ENCODE assay signal across 10 cellular contexts in the genomic region with DNA sequence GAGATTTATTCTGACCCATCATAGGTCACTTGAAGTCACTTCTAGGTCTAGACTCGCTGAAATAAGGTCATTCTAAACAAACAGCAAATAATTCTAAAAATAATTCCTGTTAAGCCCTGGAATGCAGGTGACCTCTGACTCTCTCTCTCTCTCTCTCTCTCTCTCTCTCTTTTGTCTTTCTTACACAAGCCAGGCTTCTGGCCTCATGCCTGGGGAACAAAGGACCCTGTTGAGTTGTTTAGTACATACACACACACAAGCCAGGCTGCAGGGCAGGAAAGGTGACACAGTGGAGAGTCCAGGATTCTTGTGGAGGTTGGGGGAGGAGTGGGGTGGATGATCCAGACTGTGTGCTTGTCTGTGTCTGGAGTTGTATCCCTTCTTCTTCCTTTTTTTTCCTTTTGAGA. TPM values are rescaled to one million over a fixed set of nuclear protein-coding genes. Genes with fewer than 3 reads are reported as not detected.
DNase-seq lines count a peak whose midpoint lies in the region; ATAC-seq and TF ChIP-seq lines count a peak whose summit lies in the region.
"Had no signal": no experiment of that assay in that cellular context is flagged by ENCODE, and none has a peak within 500 bp of the region (broad histone marks: within the 10 kb centered on the region; RNA-seq: fewer than 3 reads in every experiment).

No MANE protein-coding gene starts in this region.

- H3K36me3 ChIP-seq in breast epithelium = no peaks in the 10 kb centered on the region
- no peaks in the 10 kb centered on the region for H3K36me3 ChIP-seq in liver (ENCODE audit: control insufficient read depth in 4 of 4, insufficient read depth in 3 of 4, low read depth in 1 of 4, low read length in 3 of 4)
- H3K36me3 ChIP-seq in upper lobe of right lung = no peaks in the 10 kb centered on the region
- no peaks in the 10 kb centered on the region for H3K36me3 ChIP-seq in CD8-positive, alpha-beta memory T cell (ENCODE audit: insufficient read depth, low read length)

- intact Hi-C loops in breast epithelium (cut with DNase I; ENCODE audit: low total_unique reads) = loop anchor here (10.0 kb wide), 1 partner anchor 139 kb away; no protein-coding TSS in a partner anchor
- intact Hi-C loops in MCF 10A (cut with micrococcal nuclease) = no loop called here
- intact Hi-C loops in upper lobe of right lung (cut with DNase I) = no loop called here

- no TSS peak for BruUV-seq in MCF 10A (replicated peaks; lab: Mats Ljungman, UMichigan)

- H3K4me1 ChIP-seq in breast epithelium (peaks cover 0 to 8% of the 10 kb centered on the region in 2 donors), liver (ENCODE audit: control insufficient read depth in 4 of 4, insufficient read depth in 4 of 4, low read length in 3 of 4) (peaks cover 1 to 30% (median 13%) of the 10 kb centered on the region in 4 donors), upper lobe of right lung (peaks cover 16% of the 10 kb centered on the region)
- H3K4me1 ChIP-seq in CD8-positive, alpha-beta memory T cell (ENCODE audit: insufficient read depth, low read length) = peaks cover 10% of the 10 kb centered on the region

- CTCF ChIA-PET in MCF 10A (lab: Yijun Ruan, JAX) = interaction anchor here (0.6 to 26.9 kb wide), 4 partner anchors 16 to 297 kb away, joined by 3 to 1892 read pairs (median 379); a partner anchor contains a TSS
- CTCF ChIA-PET in CD8-positive, alpha-beta memory T cell (lab: Charles Lee) = interaction anchor here (2.2 kb wide), 1 partner anchor 44 kb away, joined by 7 read pairs; no protein-coding TSS in a partner anchor
- CTCF ChIA-PET in activated CD4-positive, alpha-beta T cell treated with anti-CD3 and anti-CD28 coated beads, Interleukin-2, amount 10 ng/mL, durations not matched to agents 7 days and 5 days (lab: Charles Lee) = interaction anchor here (1.3 to 26.9 kb wide), 2 partner anchors 11 to 37 kb away, joined by 4 to 645 read pairs; a partner anchor contains a TSS

- peaks cover 5% of the 10 kb centered on the region for H3K4me1 Mint-ChIP-seq in MCF 10A (ENCODE audit: insufficient read depth, unreplicated experiment)
- H3K4me1 Mint-ChIP-seq in CD8-positive, alpha-beta memory T cell = peaks cover 6 to 19% (median 10%) of the 10 kb centered on the region in 3 donors
- H3K4me1 Mint-ChIP-seq in activated CD4-positive, alpha-beta T cell treated with anti-CD3 and anti-CD28 coated beads, Interleukin-2, amount 10 ng/mL, durations not matched to agents 7 days and 5 days = peaks cover 5% of the 10 kb centered on the region

- peak; percentile 40 to 48 for TF ChIP-seq RAD21 in liver (IDR thresholded peaks at IDR 0.05)

- no peaks in the 10 kb centered on the region for H3K27me3 Mint-ChIP-seq in MCF 10A (ENCODE audit: insufficient read depth, unreplicated experiment)
- H3K27me3 Mint-ChIP-seq in CD8-positive, alpha-beta memory T cell = peaks cover 22 to 40% of the 10 kb centered on the region in 2 donors
- H3K27me3 Mint-ChIP-seq in activated CD4-positive, alpha-beta T cell treated with anti-CD3 and anti-CD28 coated beads, Interleukin-2, amount 10 ng/mL, durations not matched to agents 7 days and 5 days = peaks cover 51% of the 10 kb centered on the region

- no peak for TF ChIP-seq POLR2A in breast epithelium (IDR thresholded peaks at IDR 0.05)

- H3K9ac ChIP-seq in liver (ENCODE audit: low read depth in 1 of 2, low read length in 2 of 2) = no peak overlapping the region

- H3K4me3 Mint-ChIP-seq in MCF 10A (ENCODE audit: unreplicated experiment) = no peak overlapping the region
- H3K4me3 Mint-ChIP-seq in CD8-positive, alpha-beta memory T cell = peak overlapping the region in 2 of 7 donors; percentile 20 to 25
- no peak overlapping the region for H3K4me3 Mint-ChIP-seq in activated CD4-positive, alpha-beta T cell treated with anti-CD3 and anti-CD28 coated beads, Interleukin-2, amount 10 ng/mL, durations not matched to agents 7 days and 5 days

- TF ChIP-seq CTCF in breast epithelium (IDR thresholded peaks at IDR 0.05) (no peak), MCF 10A (IDR thresholded peaks at IDR 0.05; ENCODE audit: unreplicated experiment) (no peak), cardiac fibroblast (IDR thresholded peaks at IDR 0.05; ENCODE audit: low read depth, low read length) (no peak), liver (IDR thresholded peaks at IDR 0.05; ENCODE audit: low read depth, low read length, missing input control) (no peak), upper lobe of right lung (IDR thresholded peaks at IDR 0.05) (no peak)

- DNase-seq in breast epithelium (ENCODE audit: low spot score in 2 of 2) (peak; percentile 67 to 77), MCF 10A (ENCODE audit: unreplicated experiment) (no peak), cardiac fibroblast (ENCODE audit: low read depth in 2 of 2) (peak; percentile 85 to 89), upper lobe of right lung (no peak)
- no peak for DNase-seq in CD8-positive, alpha-beta memory T cell
- no peak for DNase-seq in activated CD4-positive, alpha-beta T cell treated with anti-CD3 and anti-CD28 coated beads, Interleukin-2, amount 10 ng/mL, durations not matched to agents 7 days and 5 days
- DNase-seq: NCI-H2107 had no signal

- no peaks in the 10 kb centered on the region for H3K36me3 Mint-ChIP-seq in MCF 10A (ENCODE audit: insufficient read depth, unreplicated experiment)
- H3K36me3 Mint-ChIP-seq in CD8-positive, alpha-beta memory T cell = no peaks in the 10 kb centered on the region
- H3K36me3 Mint-ChIP-seq in activated CD4-positive, alpha-beta T cell treated with anti-CD3 and anti-CD28 coated beads, Interleukin-2, amount 10 ng/mL, durations not matched to agents 7 days and 5 days (ENCODE audit: low read depth) = no peaks in the 10 kb centered on the region

- H3K4me3 ChIP-seq in breast epithelium = no peak overlapping the region
- H3K4me3 ChIP-seq in cardiac fibroblast (replicated peaks in 1 of 2; ENCODE audit: low read depth in 2 of 2, low read length in 2 of 2) = no peak overlapping the region
- no peak overlapping the region for H3K4me3 ChIP-seq in liver (ENCODE audit: low read depth in 1 of 3, low read length in 3 of 3)
- no peak overlapping the region for H3K4me3 ChIP-seq in upper lobe of right lung
- no peak overlapping the region for H3K4me3 ChIP-seq in CD8-positive, alpha-beta memory T cell (ENCODE audit: low read length)

- POLR2A ChIA-PET in MCF 10A (lab: Yijun Ruan, JAX) = interaction anchor here (28.2 kb wide), 1 partner anchor 37 kb away, joined by 960 read pairs; a partner anchor contains a TSS
- POLR2A ChIA-PET in CD8-positive, alpha-beta memory T cell (lab: Charles Lee) = no interaction called here
- POLR2A ChIA-PET in activated CD4-positive, alpha-beta T cell treated with anti-CD3 and anti-CD28 coated beads, Interleukin-2, amount 10 ng/mL, durations not matched to agents 7 days and 5 days (lab: Charles Lee) = no interaction called here

- no peaks in the 10 kb centered on the region for H3K9me3 Mint-ChIP-seq in MCF 10A (ENCODE audit: unreplicated experiment)
- no peaks in the 10 kb centered on the region for H3K9me3 Mint-ChIP-seq in CD8-positive, alpha-beta memory T cell
- no peaks in the 10 kb centered on the region for H3K9me3 Mint-ChIP-seq in activated CD4-positive, alpha-beta T cell treated with anti-CD3 and anti-CD28 coated beads, Interleukin-2, amount 10 ng/mL, durations not matched to agents 7 days and 5 days

- H3K9me3 ChIP-seq in breast epithelium (no peaks in the 10 kb centered on the region), liver (ENCODE audit: control insufficient read depth in 4 of 4, low read length in 3 of 4) (no peaks in the 10 kb centered on the region), upper lobe of right lung (no peaks in the 10 kb centered on the region)
- no peaks in the 10 kb centered on the region for H3K9me3 ChIP-seq in CD8-positive, alpha-beta memory T cell (ENCODE audit: low read length)

- H3K27ac Mint-ChIP-seq in MCF 10A (ENCODE audit: low read depth, unreplicated experiment) = no peak overlapping the region
- no peak overlapping the region for H3K27ac Mint-ChIP-seq in CD8-positive, alpha-beta memory T cell
- no peak overlapping the region for H3K27ac Mint-ChIP-seq in activated CD4-positive, alpha-beta T cell treated with anti-CD3 and anti-CD28 coated beads, Interleukin-2, amount 10 ng/mL, durations not matched to agents 7 days and 5 days

- WGBS in liver = 12% methylated on average over 1 of the region's 1 CpG

- H3K27ac ChIP-seq in breast epithelium (peak overlapping the region in 1 of 2 donors; percentile 59), liver (ENCODE audit: low read depth in 1 of 2, low read length in 2 of 2) (no peak overlapping the region), upper lobe of right lung (no peak overlapping the region)
- H3K27ac ChIP-seq in CD8-positive, alpha-beta memory T cell (ENCODE audit: low read depth, low read length) = no peak overlapping the region

- ATAC-seq in upper lobe of right lung (peak; percentile 49), GM21515 (IDR thresholded peaks at IDR 0.05; ENCODE audit: unreplicated experiment) (no peak)

- H3K27me3 ChIP-seq in breast epithelium (no peaks in the 10 kb centered on the region), liver (ENCODE audit: control insufficient read depth in 4 of 4, insufficient read depth in 4 of 4, low read length in 3 of 4) (no peaks in the 10 kb centered on the region), upper lobe of right lung (no peaks in the 10 kb centered on the region)
- peaks cover 19% of the 10 kb centered on the region for H3K27me3 ChIP-seq in CD8-positive, alpha-beta memory T cell (ENCODE audit: insufficient read depth, low read length, poor library complexity, severe bottlenecking)

RNA-seq across cellular contexts. Expression of a gene that starts 4.0 kb away (rescaled TPM):
- total RNA-seq in breast epithelium (1 to 10 TPM in 2 of 3 donors, under 1 TPM in 1; 0.32 to 1.3 (median 1.3) TPM), MCF 10A (2022) (0.88 and 0.91 TPM in 2 replicates), liver (1 to 10 TPM; 1.3 TPM), upper lobe of right lung (0.52 TPM)
- polyA plus RNA-seq in liver = under 1 TPM; 0.52 to 0.56 TPM
- 1 to 10 TPM in 1 of 2 experiments, under 1 TPM in 1; 0.24 to 1.0 TPM for total RNA-seq in CD8-positive, alpha-beta memory T cell
- not detected for polyA plus RNA-seq in CD8-positive, alpha-beta memory T cell
- under 1 TPM; 0.02 to 0.05 TPM for total RNA-seq in activated CD4-positive, alpha-beta T cell treated with anti-CD3 and anti-CD28 coated beads, Interleukin-2, amount 10 ng/mL, durations not matched to agents 7 days and 5 days

RNA-seq across cellular contexts. Expression of a gene that starts 25.3 kb away (rescaled TPM):
- 10 to 100 TPM in 2 of 3 donors, not detected in 1; 40.3 to 68.6 TPM for total RNA-seq in breast epithelium
- 1.6 and 5.5 TPM in 2 replicates for total RNA-seq in MCF 10A (2022)
- total RNA-seq in liver = 1 to 10 TPM in 1 of 2 donors, under 1 TPM in 1; 0.67 to 1.0 TPM
- polyA plus RNA-seq in liver = 1 to 10 TPM in 1 of 2 donors, under 1 TPM in 1; 0.82 to 2.0 TPM
- total RNA-seq in upper lobe of right lung = 62.0 TPM
- total RNA-seq in CD8-positive, alpha-beta memory T cell = not detected
- 0.76 TPM for polyA plus RNA-seq in CD8-positive, alpha-beta memory T cell
- total RNA-seq in activated CD4-positive, alpha-beta T cell treated with anti-CD3 and anti-CD28 coated beads, Interleukin-2, amount 10 ng/mL, durations not matched to agents 7 days and 5 days = under 1 TPM in 1 of 2 experiments, not detected in 1; 0.50 TPM
- total RNA-seq: Daoy had no signal

RNA-seq across cellular contexts. Expression of a gene that starts 28.3 kb away (rescaled TPM):
- total RNA-seq in breast epithelium (100 to 1,000 TPM; 292 to 367 (median 319) TPM), MCF 10A (2022) (620 and 716 TPM in 2 replicates), liver (100 to 1,000 TPM in 1 of 2 donors, 10 to 100 TPM in 1; 89.4 to 160 TPM), upper lobe of right lung (235 TPM)
- 100 to 1,000 TPM in 1 of 2 donors, 10 to 100 TPM in 1; 60.4 to 105 TPM for polyA plus RNA-seq in liver
- 100 to 1,000 TPM; 325 to 335 TPM for total RNA-seq in CD8-positive, alpha-beta memory T cell
- polyA plus RNA-seq in CD8-positive, alpha-beta memory T cell = 13.9 TPM
- 10 to 100 TPM; 38.3 to 43.5 TPM for total RNA-seq in activated CD4-positive, alpha-beta T cell treated with anti-CD3 and anti-CD28 coated beads, Interleukin-2, amount 10 ng/mL, durations not matched to agents 7 days and 5 days

RNA-seq across cellular contexts. Expression of a gene that starts 31.7 kb away (rescaled TPM):
- 10 to 100 TPM; 60.7 to 75.5 (median 69.8) TPM for total RNA-seq in breast epithelium
- 88.1 and 104 TPM in 2 replicates for total RNA-seq in MCF 10A (2022)
- 10 to 100 TPM; 30.4 to 42.9 TPM for total RNA-seq in liver
- 100 to 1,000 TPM; 115 to 152 TPM for polyA plus RNA-seq in liver
- 49.7 TPM for total RNA-seq in upper lobe of right lung
- total RNA-seq in CD8-positive, alpha-beta memory T cell = 10 to 100 TPM; 61.9 to 67.4 TPM
- polyA plus RNA-seq in CD8-positive, alpha-beta memory T cell = 134 TPM
- 10 to 100 TPM; 41.3 to 61.0 TPM for total RNA-seq in activated CD4-positive, alpha-beta T cell treated with anti-CD3 and anti-CD28 coated beads, Interleukin-2, amount 10 ng/mL, durations not matched to agents 7 days and 5 days

RNA-seq across cellular contexts. Expression of a gene that starts 32.7 kb away (rescaled TPM):
- 10 to 100 TPM; 22.1 to 27.1 (median 23.3) TPM for total RNA-seq in breast epithelium
- total RNA-seq in MCF 10A (2022) = 49.0 and 51.4 TPM in 2 replicates
- total RNA-seq in liver = 10 to 100 TPM in 1 of 2 donors, 1 to 10 TPM in 1; 9.2 to 13.5 TPM
- 10 to 100 TPM in 1 of 2 donors, 1 to 10 TPM in 1; 7.4 to 17.8 TPM for polyA plus RNA-seq in liver
- 37.0 TPM for total RNA-seq in upper lobe of right lung
- 10 to 100 TPM; 59.4 to 61.9 TPM for total RNA-seq in CD8-positive, alpha-beta memory T cell
- 15.6 TPM for polyA plus RNA-seq in CD8-positive, alpha-beta memory T cell
- total RNA-seq in activated CD4-positive, alpha-beta T cell treated with anti-CD3 and anti-CD28 coated beads, Interleukin-2, amount 10 ng/mL, durations not matched to agents 7 days and 5 days = 10 to 100 TPM; 30.8 to 34.0 TPM

Comparison
In these comparisons a context has a peak if more than half of its experiments do, and no peak if none do; other contexts are left out.
1. DNase-seq: peak in breast epithelium (2 of 2) and cardiac fibroblast (2 of 2); none in MCF 10A (single experiment), upper lobe of right lung (single experiment), CD8-positive, alpha-beta memory T cell (0 of 5) and activated CD4-positive, alpha-beta T cell treated with anti-CD3 and anti-CD28 coated beads, Interleukin-2, amount 10 ng/mL, durations not matched to agents 7 days and 5 days (single experiment).